8 cellular contexts compared by ENCODE assay signal in genomic region chr10:87082219-87082618, GRCh38. TPM values are rescaled to one million over a fixed set of nuclear protein-coding genes. Genes with fewer than 3 reads are reported as not detected.
A peak's percentile ranks its signal among the peaks of the same experiment; 100 is the strongest.
DNase-seq lines count a peak whose midpoint lies in the region; TF ChIP-seq lines count a peak whose summit lies in the region.
"Not testable (repeated sequence)": the region's sequence is repeated elsewhere in the genome, so short reads cannot be mapped to it uniquely, and the experiment has no call there.

No MANE protein-coding gene starts in this region.

- H2AFZ ChIP-seq in mammary epithelial cell (ENCODE audit: low read depth, low read length); osteoblast (ENCODE audit: low read length): not testable (repeated sequence)

- peaks cover 63% of the 10 kb centered on the region for H3K4me1 Mint-ChIP-seq in activated T-cell treated with anti-CD3 and anti-CD28 coated beads, Interleukin-2, amount 50 U/mL, for 24 hours (ENCODE audit: low read depth)
- peaks cover 27% of the 10 kb centered on the region for H3K4me1 Mint-ChIP-seq in type B pancreatic cell (ENCODE audit: unreplicated experiment)

- BruUV-seq in mammary epithelial cell (replicated peaks; lab: Mats Ljungman, UMichigan): not testable (repeated sequence)

- peak overlapping the region; percentile 25 for H3K4me3 Mint-ChIP-seq in activated T-cell treated with anti-CD3 and anti-CD28 coated beads, Interleukin-2, amount 50 U/mL, for 24 hours
- H3K4me3 Mint-ChIP-seq in type B pancreatic cell: peak overlapping the region; percentile 64

- H3K4me1 ChIP-seq in mammary epithelial cell (ENCODE audit: insufficient read depth, low read length): peaks cover 25% of the 10 kb centered on the region
- H3K4me1 ChIP-seq in osteoblast (ENCODE audit: insufficient read depth, low read length): peaks cover 31% of the 10 kb centered on the region

- H4K20me1 ChIP-seq in mammary epithelial cell (ENCODE audit: insufficient read depth, low read length); osteoblast (ENCODE audit: insufficient read depth, low read length): not testable (repeated sequence)

- TF ChIP-seq CTCF in mammary epithelial cell (conservative IDR thresholded peaks at IDR 0.05 in 1 of 2, IDR thresholded peaks at IDR 0.05 in 1 of 2; ENCODE audit: extremely low read depth in 1 of 2, insufficient read depth in 1 of 2, low read depth in 1 of 2, low read length in 2 of 2); fibroblast of mammary gland (conservative IDR thresholded peaks at IDR 0.05; ENCODE audit: control insufficient read depth, insufficient read depth, low read depth, low read length); osteoblast (IDR thresholded peaks at IDR 0.05; ENCODE audit: extremely low read depth, low read depth, low read length); type B pancreatic cell (conservative IDR thresholded peaks at IDR 0.05): not testable (repeated sequence)

- DNase-seq in Caki2 (ENCODE audit: low read depth) (peak; percentile 93), MG63 (peak; percentile 17), mammary epithelial cell (peak; percentile 89), fibroblast of mammary gland (ENCODE audit: low read depth) (peak; percentile 89), left kidney (ENCODE audit: low read depth, low spot score) (peak; percentile 24), osteoblast (ENCODE audit: insufficient read length, low spot score, missing footprints) (peak; percentile 68)
- not testable (repeated sequence) for DNase-seq in activated T-cell treated with anti-CD3 and anti-CD28 coated beads, Interleukin-2, amount 50 U/mL, for 24 hours; type B pancreatic cell (ENCODE audit: extremely low spot score, unreplicated experiment)

- not testable (repeated sequence) for H3K27me3 Mint-ChIP-seq in activated T-cell treated with anti-CD3 and anti-CD28 coated beads, Interleukin-2, amount 50 U/mL, for 24 hours; type B pancreatic cell

- intact Hi-C loops in mammary epithelial cell (cut with micrococcal nuclease): not testable (repeated sequence)

- H3K9me3 Mint-ChIP-seq in activated T-cell treated with anti-CD3 and anti-CD28 coated beads, Interleukin-2, amount 50 U/mL, for 24 hours; type B pancreatic cell: not testable (repeated sequence)

- not testable (repeated sequence) for H3K4me3 ChIP-seq in MG63; mammary epithelial cell (replicated peaks in 1 of 3; ENCODE audit: insufficient read depth in 1 of 3, low read depth in 2 of 3, low read length in 3 of 3); fibroblast of mammary gland (ENCODE audit: control insufficient read depth, low read depth, low read length); osteoblast (ENCODE audit: insufficient read depth, low read length)

- peak overlapping the region; percentile 97 for H3K27ac Mint-ChIP-seq in activated T-cell treated with anti-CD3 and anti-CD28 coated beads, Interleukin-2, amount 50 U/mL, for 24 hours
- H3K27ac Mint-ChIP-seq in type B pancreatic cell: peak overlapping the region; percentile 88

- H3K4me2 ChIP-seq in mammary epithelial cell (ENCODE audit: insufficient read depth, low read depth, low read length) (peak overlapping the region; percentile 63), osteoblast (ENCODE audit: insufficient read depth, low read length) (peak overlapping the region; percentile 23)

- H3K79me2 ChIP-seq in mammary epithelial cell (ENCODE audit: insufficient read depth, low read length): peaks cover 65% of the 10 kb centered on the region
- peaks cover 55% of the 10 kb centered on the region for H3K79me2 ChIP-seq in osteoblast (ENCODE audit: insufficient read depth, low read length)

- 0% methylated on average over 1 of the region's 1 CpG for WGBS in mammary epithelial cell (ENCODE audit: low coverage, missing lambda C conversion rate)

- not testable (repeated sequence) for H3K27me3 ChIP-seq in MG63; mammary epithelial cell (ENCODE audit: insufficient read depth, low read length); osteoblast (ENCODE audit: insufficient read depth, low read length)

- peak overlapping the region; percentile 75 for H3K9ac ChIP-seq in mammary epithelial cell (ENCODE audit: insufficient read depth, low read length)

- peak overlapping the region; percentile 96 for H3K27ac ChIP-seq in mammary epithelial cell (ENCODE audit: insufficient read depth, low read depth, low read length)
- peak overlapping the region; percentile 99 for H3K27ac ChIP-seq in osteoblast (ENCODE audit: low read depth, low read length)

- dilution Hi-C loops in mammary epithelial cell (cut with HindIII; ENCODE audit: low sequenced_read_pairs): not testable (repeated sequence)

- H3K36me3 Mint-ChIP-seq in activated T-cell treated with anti-CD3 and anti-CD28 coated beads, Interleukin-2, amount 50 U/mL, for 24 hours (ENCODE audit: low read depth): peaks cover 61% of the 10 kb centered on the region
- peaks cover 34% of the 10 kb centered on the region for H3K36me3 Mint-ChIP-seq in type B pancreatic cell

- peaks cover 15% of the 10 kb centered on the region for H3K36me3 ChIP-seq in MG63
- not testable (repeated sequence) for H3K36me3 ChIP-seq in mammary epithelial cell (ENCODE audit: insufficient read depth, low read length); osteoblast (ENCODE audit: insufficient read depth, low read length)

- CTCF ChIA-PET in mammary epithelial cell (lab: Charles Lee; ENCODE audit: low non-redundant PET): not testable (repeated sequence)

- H3K9me3 ChIP-seq in MG63; mammary epithelial cell (replicated peaks; ENCODE audit: insufficient read depth, low read length); osteoblast (ENCODE audit: low read depth, low read length): not testable (repeated sequence)

- in situ Hi-C loops in Caki2 (cut with HindIII; ENCODE audit: low pct_unique_long_range_greater_than_20kb, low sequenced_read_pairs); mammary epithelial cell (cut with MboI; ENCODE audit: low sequenced_read_pairs in 2 of 2): not testable (repeated sequence)

RNA-seq across cellular contexts. Expression of gene GLUD1, which starts 12.4 kb away (rescaled TPM):
- total RNA-seq in Caki2 (2014; rRNA removed; shearing (Covaris generic); ENCODE audit: low replicate concordance): 212 and 237 TPM in 2 replicates
- total RNA-seq in MG63 (2014; rRNA removed; shearing (Covaris generic); ENCODE audit: low replicate concordance): 300 and 363 TPM in 2 replicates
- 100 to 1,000 TPM; 128 to 167 TPM for total RNA-seq in mammary epithelial cell
- 104 TPM for polyA plus RNA-seq in mammary epithelial cell
- polyA minus RNA-seq in mammary epithelial cell: 104 TPM
- total RNA-seq in osteoblast: 212 and 221 TPM in 2 replicates
- total RNA-seq in type B pancreatic cell (ENCODE audit: low replicate concordance): 123 and 144 TPM in 2 replicates

RNA-seq across cellular contexts. Expression of gene SHLD2, which starts 12.8 kb away (rescaled TPM):
- total RNA-seq in Caki2 (2014; rRNA removed; shearing (Covaris generic); ENCODE audit: low replicate concordance): 17.0 and 20.0 TPM in 2 replicates
- 18.6 and 27.0 TPM in 2 replicates for total RNA-seq in MG63 (2014; rRNA removed; shearing (Covaris generic); ENCODE audit: low replicate concordance)
- total RNA-seq in mammary epithelial cell: 10 to 100 TPM; 14.8 to 19.7 TPM
- polyA plus RNA-seq in mammary epithelial cell: 7.7 TPM
- 7.1 TPM for polyA minus RNA-seq in mammary epithelial cell
- total RNA-seq in osteoblast: 39.5 and 40.9 TPM in 2 replicates
- total RNA-seq in type B pancreatic cell (ENCODE audit: low replicate concordance): 20.3 and 24.9 TPM in 2 replicates
